Comparison of ENCODE assay signal across 9 cellular contexts in genomic region chr9:71249729-71250317, GRCh38.
DNase-seq lines count a peak whose midpoint lies in the region; ATAC-seq and TF ChIP-seq lines count a peak whose summit lies in the region.
"Had no signal": no experiment of that assay in that cellular context is flagged by ENCODE, and none has a peak within 500 bp of the region (broad histone marks: within the 10 kb centered on the region; RNA-seq: fewer than 3 reads in every experiment).

No MANE protein-coding gene starts in this region.

- BruUV-seq in MCF 10A (replicated peaks; lab: Mats Ljungman, UMichigan): no TSS peak

- H3K27me3 ChIP-seq in kidney epithelial cell (ENCODE audit: control insufficient read depth, insufficient read depth, low read length): no peaks in the 10 kb centered on the region

- H3K36me3 ChIP-seq in kidney epithelial cell (ENCODE audit: control insufficient read depth, insufficient read depth, low read length): no peaks in the 10 kb centered on the region

- TF ChIP-seq CTCF in AG09319 (IDR thresholded peaks at IDR 0.05; ENCODE audit: low read depth, low read length) (peak; percentile 86), MCF 10A (IDR thresholded peaks at IDR 0.05; ENCODE audit: unreplicated experiment) (peak; percentile 87), kidney epithelial cell (IDR thresholded peaks at IDR 0.05; ENCODE audit: insufficient read depth, low read length, poor library complexity, severe bottlenecking) (peak; percentile 85), type B pancreatic cell (conservative IDR thresholded peaks at IDR 0.05) (peak; percentile 91)

- POLR2A ChIA-PET in MCF 10A (lab: Yijun Ruan, JAX): interaction anchor here (0.7 kb wide), 1 partner anchor 610 kb away, joined by 4 read pairs; no protein-coding TSS in a partner anchor

- no peak overlapping the region for H3K27ac Mint-ChIP-seq in MCF 10A (ENCODE audit: low read depth, unreplicated experiment)
- H3K27ac Mint-ChIP-seq in type B pancreatic cell: no peak overlapping the region
- H3K27ac Mint-ChIP-seq: naive B cell had no signal

- CTCF ChIA-PET in MCF 10A (lab: Yijun Ruan, JAX): interaction anchor here (0.6 to 5.5 kb wide), 60 partner anchors 9 to 1582 kb away, joined by 3 to 214 read pairs (median 4); no protein-coding TSS in a partner anchor

- H3K36me3 Mint-ChIP-seq in MCF 10A (ENCODE audit: insufficient read depth, unreplicated experiment): peaks cover 6% of the 10 kb centered on the region
- no peaks in the 10 kb centered on the region for H3K36me3 Mint-ChIP-seq in type B pancreatic cell
- H3K36me3 Mint-ChIP-seq: naive B cell had no signal

- H3K9me3 Mint-ChIP-seq in MCF 10A (ENCODE audit: unreplicated experiment) (no peaks in the 10 kb centered on the region), type B pancreatic cell (no peaks in the 10 kb centered on the region)

- ATAC-seq in GM18519 (IDR thresholded peaks at IDR 0.05; ENCODE audit: low FRiP score, unreplicated experiment) (peak; percentile 91), HG03039 (IDR thresholded peaks at IDR 0.05; ENCODE audit: unreplicated experiment) (peak; percentile 84)

- peak; percentile 43 for DNase-seq in AG09319 (ENCODE audit: extremely low read depth, low read depth)
- peak; percentile 55 to 67 for DNase-seq in NCI-H526 (lab: John Stamatoyannopoulos, UW)
- peak; percentile 75 for DNase-seq in MCF 10A (ENCODE audit: unreplicated experiment)
- DNase-seq in kidney epithelial cell (ENCODE audit: low read depth): peak; percentile 31
- no peak for DNase-seq in type B pancreatic cell (ENCODE audit: extremely low spot score, unreplicated experiment)
- DNase-seq in NK-92 treated with Interleukin-12 subunit alpha and Interleukin-12 subunit beta, amount 100 ng/mL, for 24 hours (lab: John Stamatoyannopoulos, UW): no peak
- DNase-seq: naive B cell had no signal

- H3K4me3 Mint-ChIP-seq in MCF 10A (ENCODE audit: unreplicated experiment) (no peak overlapping the region), type B pancreatic cell (no peak overlapping the region)
- H3K4me3 Mint-ChIP-seq: naive B cell had no signal

- no peak overlapping the region for H3K4me3 ChIP-seq in kidney epithelial cell (ENCODE audit: low read depth, low read length)

- H3K4me1 Mint-ChIP-seq in MCF 10A (ENCODE audit: insufficient read depth, unreplicated experiment): peaks cover 5% of the 10 kb centered on the region
- H3K4me1 Mint-ChIP-seq in type B pancreatic cell (ENCODE audit: unreplicated experiment): no peaks in the 10 kb centered on the region
- H3K4me1 Mint-ChIP-seq: naive B cell had no signal

- intact Hi-C loops in MCF 10A (cut with micrococcal nuclease): loop anchor here (1.0 to 10.0 kb wide), 4 partner anchors 249 to 610 kb away; no protein-coding TSS in a partner anchor

- H3K27me3 Mint-ChIP-seq in MCF 10A (ENCODE audit: insufficient read depth, unreplicated experiment) (peaks cover 33% of the 10 kb centered on the region), type B pancreatic cell (peaks cover 5% of the 10 kb centered on the region)

Comparison
In these comparisons a context has a peak if more than half of its experiments do, and no peak if none do; other contexts are left out.
1. DNase-seq: peak in AG09319 (single experiment), NCI-H526 (2 of 2), MCF 10A (single experiment) and kidney epithelial cell (single experiment); none in type B pancreatic cell (single experiment) and NK-92 treated with Interleukin-12 subunit alpha and Interleukin-12 subunit beta, amount 100 ng/mL, for 24 hours (single experiment).
2. Peak in every context shown above with its lines, with median percentiles within 50 percentile points of each other: CTCF ChIP-seq.